11 cellular contexts compared by ENCODE assay signal in genomic region chr10:24118246-24118645, GRCh38.
DNase-seq lines count a peak whose midpoint lies in the region; ATAC-seq, FAIRE-seq and TF ChIP-seq lines count a peak whose summit lies in the region.
"Had no signal": no experiment of that assay in that cellular context is flagged by ENCODE, and none has a peak within 500 bp of the region (broad histone marks: within the 10 kb centered on the region; RNA-seq: fewer than 3 reads in every experiment).

No MANE protein-coding gene starts in this region.

- no peak overlapping the region for H3K9ac ChIP-seq in endothelial cell of umbilical vein (replicated peaks; ENCODE audit: extremely low read depth, insufficient read depth, low read length)

- TF ChIP-seq CTCF in endothelial cell of umbilical vein (IDR thresholded peaks at IDR 0.05; ENCODE audit: extremely low read depth in 1 of 2, insufficient read depth in 1 of 2, low read depth in 1 of 2, low read length in 2 of 2): no peak
- no peak for TF ChIP-seq CTCF in thyroid gland (IDR thresholded peaks at IDR 0.05)
- TF ChIP-seq CTCF in gastroesophageal sphincter (IDR thresholded peaks at IDR 0.05): no peak

- no peak overlapping the region for H3K4me3 ChIP-seq in endothelial cell of umbilical vein (replicated peaks in 1 of 3; ENCODE audit: insufficient read depth in 1 of 3, low read depth in 1 of 3, low read length in 3 of 3)
- no peak overlapping the region for H3K4me3 ChIP-seq in mesodermal cell (ENCODE audit: extremely low read depth, insufficient read depth, low read length, poor library complexity, severe bottlenecking)
- H3K4me3 ChIP-seq in thyroid gland (replicated peaks in 1 of 3): no peak overlapping the region
- H3K4me3 ChIP-seq in gastroesophageal sphincter: no peak overlapping the region

- POLR2A ChIA-PET in endothelial cell of umbilical vein (lab: Charles Lee): no interaction called here

- H3K79me2 ChIP-seq in endothelial cell of umbilical vein (ENCODE audit: control insufficient read depth, insufficient read depth, low read length): no peaks in the 10 kb centered on the region

- no peaks in the 10 kb centered on the region for H3K9me3 ChIP-seq in endothelial cell of umbilical vein (replicated peaks; ENCODE audit: control insufficient read depth, insufficient read depth, low read length)
- H3K9me3 ChIP-seq in mesodermal cell (ENCODE audit: control insufficient read depth, low read length): no peaks in the 10 kb centered on the region
- H3K9me3 ChIP-seq in thyroid gland: no peaks in the 10 kb centered on the region
- no peaks in the 10 kb centered on the region for H3K9me3 ChIP-seq in gastroesophageal sphincter

- H3K9me1 ChIP-seq in endothelial cell of umbilical vein (replicated peaks; ENCODE audit: control insufficient read depth, extremely low read depth, insufficient read depth, low read length): no peaks in the 10 kb centered on the region

- H4K20me1 ChIP-seq in endothelial cell of umbilical vein (replicated peaks; ENCODE audit: control insufficient read depth, extremely low read depth, insufficient read depth, low read length): no peaks in the 10 kb centered on the region

- CTCF ChIA-PET in endothelial cell of umbilical vein (lab: Charles Lee): no interaction called here

- dilution Hi-C loops in endothelial cell of umbilical vein (cut with MboI; ENCODE audit: extremely low pct_ligation_motif_present, low sequenced_read_pairs): no loop called here

- no TSS peak for BruUV-seq in endothelial cell of umbilical vein (replicated peaks; lab: Mats Ljungman, UMichigan)

- no peak for ATAC-seq in gastroesophageal sphincter

- no peak for FAIRE-seq in endothelial cell of umbilical vein (lab: Jason Lieb, UNC)

- no peak for TF ChIP-seq POLR2A in endothelial cell of umbilical vein (IDR thresholded peaks at IDR 0.05; ENCODE audit: low read depth, low read length)
- TF ChIP-seq POLR2A in thyroid gland (IDR thresholded peaks at IDR 0.05): no peak
- no peak for TF ChIP-seq POLR2A in gastroesophageal sphincter (IDR thresholded peaks at IDR 0.05)

- TF ChIP-seq EP300 in gastroesophageal sphincter (IDR thresholded peaks at IDR 0.05): no peak

- H3K27me3 ChIP-seq in endothelial cell of umbilical vein (ENCODE audit: control insufficient read depth in 2 of 2, insufficient read depth in 2 of 2, low read length in 2 of 2): no peaks in the 10 kb centered on the region
- no peaks in the 10 kb centered on the region for H3K27me3 ChIP-seq in thyroid gland
- no peaks in the 10 kb centered on the region for H3K27me3 ChIP-seq in gastroesophageal sphincter

- H3K27ac ChIP-seq in endothelial cell of umbilical vein (ENCODE audit: insufficient read depth, low read depth, low read length) (no peak overlapping the region), mesodermal cell (ENCODE audit: low read depth, low read length, severe bottlenecking) (peak overlapping the region; percentile 55), thyroid gland (peak overlapping the region in 2 of 3 donors; percentile 18 to 63), gastroesophageal sphincter (no peak overlapping the region)

- H2AFZ ChIP-seq in endothelial cell of umbilical vein (ENCODE audit: low read depth, low read length): peak overlapping the region; percentile 51

- intact Hi-C loops in endothelial cell of umbilical vein (cut with micrococcal nuclease) (no loop called here), thyroid gland (cut with DNase I) (no loop called here)

- H3K4me1 ChIP-seq in endothelial cell of umbilical vein (ENCODE audit: control insufficient read depth, extremely low read depth, insufficient read depth, low read length): no peaks in the 10 kb centered on the region
- peaks cover 6% of the 10 kb centered on the region for H3K4me1 ChIP-seq in mesodermal cell (ENCODE audit: control insufficient read depth, insufficient read depth, low read length, poor library complexity, severe bottlenecking)
- peaks cover 10 to 13% of the 10 kb centered on the region in 2 donors for H3K4me1 ChIP-seq in thyroid gland
- no peaks in the 10 kb centered on the region for H3K4me1 ChIP-seq in gastroesophageal sphincter

- H3K36me3 ChIP-seq in endothelial cell of umbilical vein (ENCODE audit: control insufficient read depth in 2 of 2, extremely low read depth in 1 of 2, insufficient read depth in 2 of 2, low read length in 2 of 2): no peaks in the 10 kb centered on the region
- H3K36me3 ChIP-seq in mesodermal cell (ENCODE audit: control insufficient read depth, insufficient read depth, low read length): no peaks in the 10 kb centered on the region
- no peaks in the 10 kb centered on the region for H3K36me3 ChIP-seq in thyroid gland
- H3K36me3 ChIP-seq in gastroesophageal sphincter: no peaks in the 10 kb centered on the region

- DNase-seq in RPMI8226 (peak; percentile 61), endothelial cell of umbilical vein (ENCODE audit: low read depth, low spot score) (no peak), thyroid gland (no peak), NCI-H774 (lab: John Stamatoyannopoulos, UW) (no peak), NCI-H2196 (lab: John Stamatoyannopoulos, UW; ENCODE audit: unreplicated experiment) (no peak)
- DNase-seq: activated naive CD4-positive, alpha-beta T cell treated with anti-CD3 and anti-CD28 coated beads, Interleukin-2, amount 10 ng/mL, durations not matched to agents 7 days and 5 days; CD4-positive, alpha-beta memory T cell; NCI-H1092; NCI-H526 had no signal

- WGBS in mesodermal cell (ENCODE audit: insufficient coverage in 2 of 2), 2 experiments: 19 to 40% methylated on average over 8 to 9 of the region's 12 CpGs
- 52 to 54% methylated on average over 12 of the region's 12 CpGs for WGBS in thyroid gland, 2 donors
- 38 to 46% methylated on average over 9 to 12 of the region's 12 CpGs for WGBS in gastroesophageal sphincter (ENCODE audit: low coverage in 1 of 2), 2 donors

- no peak overlapping the region for H3K4me2 ChIP-seq in endothelial cell of umbilical vein (ENCODE audit: insufficient read depth, low read length)

TF ChIP-seq in endothelial cell of umbilical vein, 7 proteins besides CTCF, POLR2A, EP300 and RAD21:
- TF ChIP-seq GATA2 (IDR thresholded peaks at IDR 0.05; ENCODE audit: insufficient read depth, insufficient read length, low read depth, low read length) (no peak), POLR2AphosphoS5 (IDR thresholded peaks at IDR 0.05; ENCODE audit: insufficient read depth, low read depth, low read length) (no peak), JUN (IDR thresholded peaks at IDR 0.05; ENCODE audit: borderline replicate concordance, insufficient read depth, insufficient read length, low read depth) (no peak), EZH2 (IDR thresholded peaks at IDR 0.05; ENCODE audit: borderline replicate concordance, low read depth, low read length, severe bottlenecking) (no peak), MYC (IDR thresholded peaks at IDR 0.05; ENCODE audit: low read depth, low read length) (no peak), FOS (IDR thresholded peaks at IDR 0.05; ENCODE audit: borderline replicate concordance, insufficient read depth, low read length) (no peak), MAX (IDR thresholded peaks at IDR 0.05; ENCODE audit: insufficient read depth, insufficient read length) (no peak)

Comparison
In these comparisons a context has a peak if more than half of its experiments do, and no peak if none do; other contexts are left out.
1. H3K27ac ChIP-seq: peak in mesodermal cell (single experiment) and thyroid gland (2 of 3); none in endothelial cell of umbilical vein (single experiment) and gastroesophageal sphincter (0 of 4).